In the genomic region with DNA sequence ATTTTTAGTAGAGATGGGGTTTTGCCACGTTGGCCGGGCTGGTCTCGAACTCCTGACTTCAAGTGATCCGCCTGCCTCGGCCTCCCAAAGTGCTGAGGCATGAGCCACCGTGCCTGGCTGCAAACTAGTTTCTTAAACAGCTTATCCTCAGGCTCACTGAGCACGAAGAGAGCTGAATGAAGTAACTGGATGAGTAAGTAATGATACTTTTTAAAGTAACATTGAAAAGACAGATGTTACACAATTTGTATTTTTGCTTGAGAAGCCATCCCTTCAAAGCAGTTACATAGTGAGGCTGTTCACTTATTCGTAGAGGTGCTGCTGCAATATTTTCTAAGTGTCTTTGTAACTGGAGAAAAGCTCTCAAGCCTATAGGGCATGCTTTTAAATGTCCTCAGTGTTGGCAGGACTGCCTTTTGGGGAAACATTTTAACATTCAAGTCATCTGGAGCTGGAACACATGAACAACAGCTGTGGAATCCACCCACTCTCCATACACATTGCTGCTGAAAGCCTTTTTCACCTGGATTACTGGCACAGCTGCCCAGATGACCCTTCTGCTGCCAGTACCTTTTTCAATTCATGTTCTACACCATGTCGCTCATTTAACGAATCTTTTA, we compare ENCODE assay signal across 18 cellular contexts. TPM values are rescaled to one million over a fixed set of nuclear protein-coding genes. Genes with fewer than 3 reads are reported as not detected.
A peak's percentile ranks its signal among the peaks of the same experiment; 100 is the strongest.
DNase-seq lines count a peak whose midpoint lies in the region; ATAC-seq and TF ChIP-seq lines count a peak whose summit lies in the region.
"Had no signal": no experiment of that assay in that cellular context is flagged by ENCODE, and none has a peak within 500 bp of the region (broad histone marks: within the 10 kb centered on the region; RNA-seq: fewer than 3 reads in every experiment).

No MANE protein-coding gene starts in this region.

- peaks cover 35% of the 10 kb centered on the region for H3K4me1 Mint-ChIP-seq in neural crest cell

- peaks cover 4% of the 10 kb centered on the region for H3K27me3 Mint-ChIP-seq in neural crest cell (ENCODE audit: low read depth)

- peaks cover 16% of the 10 kb centered on the region for H3K36me3 Mint-ChIP-seq in neural crest cell (ENCODE audit: low read depth)

- no peak overlapping the region for H3K27ac Mint-ChIP-seq in neural crest cell (ENCODE audit: unreplicated experiment)

- no peak for TF ChIP-seq CTCF in neural crest cell (conservative IDR thresholded peaks at IDR 0.05)

- H3K4me3 ChIP-seq in HUES6 (ENCODE audit: low read depth, low read length), result peak overlapping the region; percentile 84; the same call in 1 of the 2 replicates
- H3K4me3 ChIP-seq: sigmoid colon, suprapubic skin had no signal

- H3K9me3 Mint-ChIP-seq in neural crest cell, result no peaks in the 10 kb centered on the region
- H3K9me3 Mint-ChIP-seq: activated T-cell treated with anti-CD3 and anti-CD28 coated beads, Interleukin-2, amount 50 U/mL, for 72 hours had no signal

- peak; percentile 30 for DNase-seq in DMS 273 (lab: John Stamatoyannopoulos, UW; ENCODE audit: unreplicated experiment)
- DNase-seq in DMS 273 treated with DMSO at 0.1 percent for 48 hours (lab: John Stamatoyannopoulos, UW), result no peak
- peak; percentile 71 for DNase-seq in amniotic epithelial cell (ENCODE audit: low read depth)
- no peak for DNase-seq in neural crest cell (ENCODE audit: low read depth, low spot score)
- DNase-seq in inferior parietal cortex (ENCODE audit: extremely low spot score), result no peak
- no peak for DNase-seq in stimulated activated CD4-positive, alpha-beta T cell treated with anti-CD3 and anti-CD28 coated beads, Interleukin-12 subunit alpha, Interleukin-12 subunit beta, amount 100 ng/mL, for 4 hours
- DNase-seq: activated T-cell treated with anti-CD3 and anti-CD28 coated beads, Interleukin-2, amount 50 U/mL, for 72 hours; Caco-2; effector memory CD4-positive, alpha-beta T cell; KG1; left cardiac atrium; NCI-H2081 treated with DMSO at 0.1 percent for 48 hours; sigmoid colon; SW 1271 had no signal

- no peaks in the 10 kb centered on the region for H3K27me3 ChIP-seq in HUES6 (ENCODE audit: control insufficient read depth, insufficient read depth, low read length)
- H3K27me3 ChIP-seq: sigmoid colon, suprapubic skin had no signal

- H3K9ac ChIP-seq in HUES6 (ENCODE audit: low read length), result no peak overlapping the region

- peaks cover 32% of the 10 kb centered on the region for H3K36me3 ChIP-seq in HUES6 (ENCODE audit: control insufficient read depth, insufficient read depth, low read length)

- peak overlapping the region; percentile 100 for H3K4me3 Mint-ChIP-seq in neural crest cell

- no peak for ATAC-seq in HG03095 (IDR thresholded peaks at IDR 0.05; ENCODE audit: unreplicated experiment)
- ATAC-seq: activated T-cell treated with anti-CD3 and anti-CD28 coated beads, Interleukin-2, amount 50 U/mL, for 72 hours; left cardiac atrium had no signal

- H3K9me3 ChIP-seq in HUES6 (ENCODE audit: control insufficient read depth, insufficient read depth, low read depth, low read length), result no peaks in the 10 kb centered on the region
- H3K9me3 ChIP-seq: Caco-2, sigmoid colon, suprapubic skin had no signal

- H3K27ac ChIP-seq in HUES6 (ENCODE audit: low read depth, low read length), result no peak overlapping the region
- H3K27ac ChIP-seq: 22Rv1, sigmoid colon, suprapubic skin had no signal

- peaks cover 4% of the 10 kb centered on the region for H3K4me1 ChIP-seq in HUES6 (ENCODE audit: control insufficient read depth, insufficient read depth, low read length)

RNA-seq across cellular contexts. Expression of gene YBX1, which starts 2.7 kb away (rescaled TPM):
- 1,242 and 1,309 TPM in 2 replicates for total RNA-seq in neural crest cell

RNA-seq across cellular contexts. Expression of gene PPIH, which starts 21.3 kb away (rescaled TPM):
- total RNA-seq in neural crest cell, result 69.2 and 75.2 TPM in 2 replicates

Comparison
In these comparisons a context has a peak if more than half of its experiments do, and no peak if none do; other contexts are left out.
1. DNase-seq: peak in DMS 273 (single experiment) and amniotic epithelial cell (single experiment); none in DMS 273 treated with DMSO at 0.1 percent for 48 hours (single experiment), neural crest cell (single experiment), inferior parietal cortex (single experiment) and stimulated activated CD4-positive, alpha-beta T cell treated with anti-CD3 and anti-CD28 coated beads, Interleukin-12 subunit alpha, Interleukin-12 subunit beta, amount 100 ng/mL, for 4 hours (single experiment).